ENCODE assay signal across 9 cellular contexts in the genomic region with DNA sequence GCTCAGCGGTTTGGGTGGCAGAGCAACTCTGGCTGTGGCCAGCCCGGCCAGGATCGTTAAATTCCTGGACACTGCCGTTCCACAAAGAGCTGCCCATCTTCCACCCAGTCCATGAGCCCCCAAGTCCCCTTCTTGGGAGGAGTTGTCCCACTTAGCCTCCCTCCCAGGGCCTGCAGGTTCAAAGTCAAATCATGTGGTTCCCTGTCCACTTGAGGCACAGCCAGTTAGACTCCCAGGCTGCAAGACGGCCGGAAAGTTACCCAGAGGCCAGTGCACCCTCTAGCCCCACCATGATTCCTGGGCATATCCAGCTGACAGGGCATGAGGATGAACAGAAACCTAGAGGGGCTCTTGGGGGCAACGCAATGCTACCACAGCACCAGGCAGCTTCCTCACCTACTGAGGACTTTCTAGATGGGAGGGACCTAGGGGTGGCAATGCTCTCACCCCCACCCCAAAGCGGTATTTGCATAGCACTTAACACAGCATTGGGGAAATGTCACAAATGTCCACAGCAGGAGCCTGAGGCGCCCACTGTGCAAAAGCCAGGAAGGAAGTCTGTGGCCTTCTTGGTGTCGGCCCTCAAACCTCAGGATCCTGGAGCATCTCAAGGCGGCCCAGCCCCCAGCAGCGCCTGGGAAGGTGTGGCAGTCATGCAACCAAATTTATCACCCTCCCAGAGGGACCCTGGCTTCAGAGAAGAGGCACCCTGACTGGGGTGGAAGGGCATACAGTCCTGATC. TPM values are rescaled to one million over a fixed set of nuclear protein-coding genes. Genes with fewer than 3 reads are reported as not detected.
DNase-seq lines count a peak whose midpoint lies in the region; ATAC-seq and TF ChIP-seq lines count a peak whose summit lies in the region.
"Had no signal": no experiment of that assay in that cellular context is flagged by ENCODE, and none has a peak within 500 bp of the region (broad histone marks: within the 10 kb centered on the region; RNA-seq: fewer than 3 reads in every experiment).

No MANE protein-coding gene starts in this region.

- POLR2A ChIA-PET in OCI-LY7 (lab: Charles Lee), result no interaction called here

- no peak for DNase-seq in activated naive CD8-positive, alpha-beta T cell treated with anti-CD3 and anti-CD28 coated beads for 36 hours
- peak; percentile 34 for DNase-seq in OCI-LY7 (ENCODE audit: low spot score)
- no peak for DNase-seq in stimulated activated naive CD8-positive, alpha-beta T cell treated with anti-CD3 and anti-CD28 coated beads, Interleukin-15, amount 100 ng/mL, for 72 hours
- DNase-seq in cerebellum (ENCODE audit: low spot score), result no peak
- DNase-seq in stimulated activated CD4-positive, alpha-beta T cell treated with anti-CD3 and anti-CD28 coated beads, Interleukin-2, amount 100 ng/mL, for 48 hours, result no peak
- no peak for DNase-seq in NCI-H1694 treated with DMSO at 0.1 percent for 48 hours (lab: John Stamatoyannopoulos, UW)
- DNase-seq: activated CD8-positive, alpha-beta memory T cell treated with anti-CD3 and anti-CD28 coated beads for 24 hours had no signal

- H3K9me3 ChIP-seq in OCI-LY7 (ENCODE audit: low read length), result no peaks in the 10 kb centered on the region
- H3K9me3 ChIP-seq in iPS-15b (ENCODE audit: control insufficient read depth, insufficient read depth, low read length), result no peaks in the 10 kb centered on the region

- no peaks in the 10 kb centered on the region for H3K36me3 Mint-ChIP-seq in activated naive CD8-positive, alpha-beta T cell
- H3K36me3 Mint-ChIP-seq in activated naive CD8-positive, alpha-beta T cell treated with anti-CD3 and anti-CD28 coated beads for 36 hours, result no peaks in the 10 kb centered on the region

- TF ChIP-seq CTCF in OCI-LY7 (conservative IDR thresholded peaks at IDR 0.05; ENCODE audit: low read length), result no peak

- intact Hi-C loops in OCI-LY7 (cut with micrococcal nuclease; ENCODE audit: unreplicated experiment), result no loop called here

- peak overlapping the region; percentile 65 for H3K4me3 Mint-ChIP-seq in activated naive CD8-positive, alpha-beta T cell
- H3K4me3 Mint-ChIP-seq in activated naive CD8-positive, alpha-beta T cell treated with anti-CD3 and anti-CD28 coated beads for 36 hours, result no peak overlapping the region
- H3K4me3 Mint-ChIP-seq in stimulated activated naive CD8-positive, alpha-beta T cell treated with anti-CD3 and anti-CD28 coated beads, Interleukin-15, amount 100 ng/mL, for 72 hours, result peak overlapping the region; percentile 15 to 58

- H3K9me3 Mint-ChIP-seq in activated naive CD8-positive, alpha-beta T cell (ENCODE audit: low read depth), result no peaks in the 10 kb centered on the region
- H3K9me3 Mint-ChIP-seq in activated naive CD8-positive, alpha-beta T cell treated with anti-CD3 and anti-CD28 coated beads for 36 hours, result no peaks in the 10 kb centered on the region
- no peaks in the 10 kb centered on the region for H3K9me3 Mint-ChIP-seq in stimulated activated naive CD8-positive, alpha-beta T cell treated with anti-CD3 and anti-CD28 coated beads, Interleukin-15, amount 100 ng/mL, for 72 hours

- H3K36me3 ChIP-seq in OCI-LY7 (ENCODE audit: insufficient read depth, low read length) (no peaks in the 10 kb centered on the region), iPS-15b (ENCODE audit: control insufficient read depth, insufficient read depth, low read length) (no peaks in the 10 kb centered on the region)

- H2AFZ ChIP-seq in OCI-LY7 (ENCODE audit: low read length), result peak overlapping the region; percentile 55; the same call in 1 of the 2 replicates

- peaks cover 9% of the 10 kb centered on the region for H3K27me3 Mint-ChIP-seq in activated naive CD8-positive, alpha-beta T cell
- peaks cover 48% of the 10 kb centered on the region for H3K27me3 Mint-ChIP-seq in activated naive CD8-positive, alpha-beta T cell treated with anti-CD3 and anti-CD28 coated beads for 36 hours
- H3K27me3 Mint-ChIP-seq in stimulated activated naive CD8-positive, alpha-beta T cell treated with anti-CD3 and anti-CD28 coated beads, Interleukin-15, amount 100 ng/mL, for 72 hours, result peaks cover 88% of the 10 kb centered on the region

- H3K4me1 ChIP-seq in OCI-LY7 (ENCODE audit: insufficient read depth, low read length, poor library complexity, severe bottlenecking) (peaks cover 35% of the 10 kb centered on the region), iPS-15b (ENCODE audit: control insufficient read depth, insufficient read depth, low read length) (peaks cover 13% of the 10 kb centered on the region)

- H3K4me1 Mint-ChIP-seq in activated naive CD8-positive, alpha-beta T cell (ENCODE audit: low read depth), result peaks cover 10% of the 10 kb centered on the region
- peaks cover 12% of the 10 kb centered on the region for H3K4me1 Mint-ChIP-seq in activated naive CD8-positive, alpha-beta T cell treated with anti-CD3 and anti-CD28 coated beads for 36 hours
- peaks cover 28% of the 10 kb centered on the region for H3K4me1 Mint-ChIP-seq in stimulated activated naive CD8-positive, alpha-beta T cell treated with anti-CD3 and anti-CD28 coated beads, Interleukin-15, amount 100 ng/mL, for 72 hours

- H3K4me3 ChIP-seq in OCI-LY7 (ENCODE audit: low read depth, low read length, poor library complexity, severe bottlenecking), result no peak overlapping the region
- peak overlapping the region; percentile 43 for H3K4me3 ChIP-seq in iPS-15b (ENCODE audit: low read depth, low read length)

- no TSS peak for BruUV-seq in OCI-LY7 (replicated peaks; lab: Mats Ljungman, UMichigan)

- no peaks in the 10 kb centered on the region for H3K9me2 ChIP-seq in OCI-LY7 (ENCODE audit: insufficient read depth, low read length)

- no peak overlapping the region for H3K27ac ChIP-seq in OCI-LY7 (ENCODE audit: low read depth, low read length, poor library complexity, severe bottlenecking)

- H3K4me2 ChIP-seq in OCI-LY7 (ENCODE audit: low read length), result peak overlapping the region; percentile 80; the same call in 1 of the 2 replicates

- CTCF ChIA-PET in OCI-LY7 (lab: Charles Lee; ENCODE audit: unreplicated experiment), result no interaction called here

- H3K27ac Mint-ChIP-seq in activated naive CD8-positive, alpha-beta T cell, result no peak overlapping the region
- no peak overlapping the region for H3K27ac Mint-ChIP-seq in activated naive CD8-positive, alpha-beta T cell treated with anti-CD3 and anti-CD28 coated beads for 36 hours
- H3K27ac Mint-ChIP-seq in stimulated activated naive CD8-positive, alpha-beta T cell treated with anti-CD3 and anti-CD28 coated beads, Interleukin-15, amount 100 ng/mL, for 72 hours, result no peak overlapping the region

- H3K79me2 ChIP-seq in OCI-LY7 (ENCODE audit: insufficient read depth, low read depth, low read length), result no peaks in the 10 kb centered on the region

- no peak overlapping the region for H3K9ac ChIP-seq in iPS-15b (ENCODE audit: low read depth, low read length)

- no peak for ATAC-seq in stimulated activated naive CD8-positive, alpha-beta T cell treated with anti-CD3 and anti-CD28 coated beads, Interleukin-15, amount 100 ng/mL, for 72 hours

- H4K20me1 ChIP-seq in OCI-LY7 (ENCODE audit: insufficient read depth, low read length), result no peaks in the 10 kb centered on the region

- peaks cover 73% of the 10 kb centered on the region for H3K27me3 ChIP-seq in iPS-15b (ENCODE audit: control insufficient read depth, insufficient read depth, low read length)

RNA-seq across cellular contexts. Expression of a gene that starts 45.4 kb away (rescaled TPM):
- under 1 TPM; 0.06 to 0.08 TPM for total RNA-seq in activated naive CD8-positive, alpha-beta T cell treated with anti-CD3 and anti-CD28 coated beads for 36 hours
- total RNA-seq in OCI-LY7 (2014; rRNA removed; shearing (Covaris generic)), result 4.9 and 5.6 TPM in 2 replicates
- total RNA-seq in OCI-LY7 (2022) (5.1 and 5.5 TPM in 2 replicates), cerebellum (12.3 TPM)

Comparison
In these comparisons a context has a peak if more than half of its experiments do, and no peak if none do; other contexts are left out.
1. RNA of a gene that starts 45.4 kb away (total RNA-seq): 12.3 TPM in cerebellum (single experiment) and 4.9 to 5.6 TPM in OCI-LY7; 0.06 to 0.08 TPM in activated naive CD8-positive, alpha-beta T cell treated with anti-CD3 and anti-CD28 coated beads for 36 hours; every median in the first group is over 4 times any median in the second.